ENCODE assay signal across 24 cellular contexts in the genomic region with DNA sequence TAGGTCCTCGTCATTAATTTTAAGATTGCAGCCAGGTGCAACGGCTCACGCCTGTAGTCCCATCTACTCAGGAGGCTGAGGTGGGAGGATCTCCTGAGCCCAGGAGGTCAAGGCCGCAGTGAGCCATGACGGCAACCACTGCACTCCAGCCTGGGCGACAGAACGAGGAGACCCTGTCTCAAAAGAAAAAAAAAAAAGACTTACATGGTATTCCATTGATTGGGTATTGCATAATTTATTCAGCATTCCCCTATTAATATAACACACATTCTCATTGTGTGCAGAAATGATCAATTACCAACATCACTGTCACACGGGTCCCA.
"Had no signal": no experiment of that assay in that cellular context is flagged by ENCODE, and none has a peak within 500 bp of the region (broad histone marks: within the 10 kb centered on the region; RNA-seq: fewer than 3 reads in every experiment).

No MANE protein-coding gene starts in this region.

- H3K9me3 ChIP-seq: ovary, psoas muscle, spleen, suprapubic skin, testis, tibial artery, transverse colon, upper lobe of right lung, uterus had no signal

- H3K27me3 ChIP-seq: suprapubic skin, testis, upper lobe of right lung, uterus had no signal

- H3K79me2 ChIP-seq: parathyroid adenoma had no signal

- H3K4me3 ChIP-seq: ovary, psoas muscle, skin epidermis, smooth muscle cell, spleen, suprapubic skin, testis, tibial artery, transverse colon, upper lobe of right lung, uterus had no signal

- H3K36me3 ChIP-seq: ovary, spleen, suprapubic skin, tibial artery, transverse colon, upper lobe of right lung, uterus had no signal

- H3K27ac ChIP-seq: ovary, parathyroid adenoma, psoas muscle, skin epidermis, spleen, suprapubic skin, testis, tibial artery, transverse colon, upper lobe of right lung, uterus had no signal

- H3K4me2 ChIP-seq: smooth muscle cell had no signal

- ATAC-seq: naive thymus-derived CD8-positive, alpha-beta T cell had no signal

- H2AFZ ChIP-seq: parathyroid adenoma had no signal

- H3K9ac ChIP-seq: parathyroid adenoma had no signal

- DNase-seq: nephron progenitor cell; occipital lobe; ovary; stimulated activated CD4-positive, alpha-beta T cell treated with anti-CD3 and anti-CD28 coated beads, Interleukin-12 subunit alpha, Interleukin-12 subunit beta, amount 100 ng/mL, for 4 hours; stimulated activated CD4-positive, alpha-beta T cell treated with anti-CD3 and anti-CD28 coated beads, Interleukin-1b, Interleukin-23, amount 100 ng/mL, for 48 hours; stimulated activated CD4-positive, alpha-beta T cell treated with anti-CD3 and anti-CD28 coated beads, Interleukin-4, amount 100 ng/mL, for 1 hour; stimulated activated CD4-positive, alpha-beta T cell treated with anti-CD3 and anti-CD28 coated beads, Interleukin-4, amount 100 ng/mL, for 4 hours; stimulated activated CD8-positive, alpha-beta memory T cell treated with anti-CD3 and anti-CD28 coated beads, Interleukin-4, amount 100 ng/mL, for 48 hours; stimulated activated naive CD4-positive, alpha-beta T cell; stimulated activated naive CD8-positive, alpha-beta T cell treated with anti-CD3 and anti-CD28 coated beads, Interleukin-15, amount 100 ng/mL, for 72 hours; stimulated activated naive CD8-positive, alpha-beta T cell treated with anti-CD3 and anti-CD28 coated beads, Interleukin-15, Interleukin-2, amounts not matched to agents 100 U/mL and 50 U/mL, for 24 hours; substantia nigra; testis; tibial artery; transverse colon; uterus had no signal

- H3K4me1 ChIP-seq: parathyroid adenoma, psoas muscle, testis, uterus had no signal
